In genomic region chr20:58661298-58662141, GRCh38 we compare ENCODE assay signal across 10 cellular contexts. TPM values are rescaled to one million over a fixed set of nuclear protein-coding genes. Genes with fewer than 3 reads are reported as not detected.
A peak's percentile ranks its signal among the peaks of the same experiment; 100 is the strongest.
DNase-seq lines count a peak whose midpoint lies in the region; ATAC-seq and TF ChIP-seq lines count a peak whose summit lies in the region.
"Had no signal": no experiment of that assay in that cellular context is flagged by ENCODE, and none has a peak within 500 bp of the region (broad histone marks: within the 10 kb centered on the region; RNA-seq: fewer than 3 reads in every experiment).

No MANE protein-coding gene starts in this region.

- no peak overlapping the region for H2AFZ ChIP-seq in PC-3 (ENCODE audit: low read length)

- H3K4me2 ChIP-seq in PC-3 (ENCODE audit: low read length), result no peak overlapping the region

- H3K27me3 Mint-ChIP-seq in CD4-positive, alpha-beta T cell, result no peaks in the 10 kb centered on the region
- no peaks in the 10 kb centered on the region for H3K27me3 Mint-ChIP-seq in activated naive CD8-positive, alpha-beta T cell treated with anti-CD3 and anti-CD28 coated beads, Interleukin-2, amount 10 ng/mL, durations not matched to agents 7 days and 5 days
- no peaks in the 10 kb centered on the region for H3K27me3 Mint-ChIP-seq in nephron progenitor cell (ENCODE audit: low read depth, poor library complexity)

- peaks cover 85% of the 10 kb centered on the region for H3K4me1 Mint-ChIP-seq in CD4-positive, alpha-beta T cell (ENCODE audit: low read depth)
- peaks cover 61% of the 10 kb centered on the region for H3K4me1 Mint-ChIP-seq in activated naive CD8-positive, alpha-beta T cell treated with anti-CD3 and anti-CD28 coated beads, Interleukin-2, amount 10 ng/mL, durations not matched to agents 7 days and 5 days
- H3K4me1 Mint-ChIP-seq in nephron progenitor cell, result peaks cover 71% of the 10 kb centered on the region

- peaks cover 51% of the 10 kb centered on the region for H3K36me3 Mint-ChIP-seq in CD4-positive, alpha-beta T cell (ENCODE audit: low read depth)
- H3K36me3 Mint-ChIP-seq in activated naive CD8-positive, alpha-beta T cell treated with anti-CD3 and anti-CD28 coated beads, Interleukin-2, amount 10 ng/mL, durations not matched to agents 7 days and 5 days, result peaks cover 38% of the 10 kb centered on the region
- H3K36me3 Mint-ChIP-seq in nephron progenitor cell (ENCODE audit: low read depth), result peaks cover 20% of the 10 kb centered on the region

- peaks cover 29% of the 10 kb centered on the region for H3K4me1 ChIP-seq in PC-3 (ENCODE audit: insufficient read depth, low read length)

- no peaks in the 10 kb centered on the region for H3K27me3 ChIP-seq in CD4-positive, alpha-beta T cell (ENCODE audit: control insufficient read depth, insufficient read depth, low read length)
- H3K27me3 ChIP-seq in PC-3 (ENCODE audit: low read length), result no peaks in the 10 kb centered on the region

- no peak overlapping the region for H3K4me3 ChIP-seq in PC-3 (ENCODE audit: low read length)

- H3K79me2 ChIP-seq in PC-3 (ENCODE audit: low read length), result peaks cover 95% of the 10 kb centered on the region

- intact Hi-C loops in CD4-positive, alpha-beta T cell (cut with DNase I, micrococcal nuclease), result loop anchor here in 1 of 2 experiments (1.0 kb wide), 1 partner anchor 9 kb away; no protein-coding TSS in a partner anchor
- intact Hi-C loops in PC-3 (cut with micrococcal nuclease), result no loop called here

- peak; percentile 90 for ATAC-seq in CD4-positive, alpha-beta T cell (ENCODE audit: poor library complexity)
- peak; percentile 63 for ATAC-seq in activated naive CD8-positive, alpha-beta T cell treated with anti-CD3 and anti-CD28 coated beads, Interleukin-2, amount 10 ng/mL, durations not matched to agents 7 days and 5 days (ENCODE audit: low read depth)
- ATAC-seq in PC-3, result no peak
- ATAC-seq: esophagus mucosa had no signal

- no TSS peak for BruUV-seq in PC-3 (replicated peaks; lab: Mats Ljungman, UMichigan)

- H3K9me3 ChIP-seq in CD4-positive, alpha-beta T cell (ENCODE audit: control insufficient read depth, low read length), result no peaks in the 10 kb centered on the region
- no peaks in the 10 kb centered on the region for H3K9me3 ChIP-seq in PC-3 (ENCODE audit: low read length)

- peak; percentile 38 to 74 (median 59) for DNase-seq in CD4-positive, alpha-beta T cell
- peak; percentile 43 for DNase-seq in activated CD4-positive, alpha-beta T cell treated with anti-CD3 and anti-CD28 coated beads for 1 hour
- DNase-seq in activated naive CD8-positive, alpha-beta T cell treated with anti-CD3 and anti-CD28 coated beads, Interleukin-2, amount 10 ng/mL, durations not matched to agents 7 days and 5 days, result peak; percentile 44
- DNase-seq in nephron progenitor cell, result no peak
- no peak for DNase-seq in HT-29 (ENCODE audit: low spot score)
- DNase-seq in C1 segment of cervical spinal cord (lab: John Stamatoyannopoulos, UW), result no peak
- DNase-seq in PC-3, result no peak
- no peak for DNase-seq in NCI-H524 treated with DMSO at 0.1 percent for 48 hours (lab: John Stamatoyannopoulos, UW)
- DNase-seq: NCI-H1105 treated with DMSO at 0.1 percent for 48 hours had no signal

- H3K27ac Mint-ChIP-seq in CD4-positive, alpha-beta T cell, result peak overlapping the region; percentile 98
- H3K27ac Mint-ChIP-seq in activated naive CD8-positive, alpha-beta T cell treated with anti-CD3 and anti-CD28 coated beads, Interleukin-2, amount 10 ng/mL, durations not matched to agents 7 days and 5 days, result peak overlapping the region; percentile 98
- H3K27ac Mint-ChIP-seq in nephron progenitor cell, result peak overlapping the region; percentile 71

- no peak overlapping the region for H3K9ac ChIP-seq in PC-3 (ENCODE audit: low read length)

- POLR2A ChIA-PET in CD4-positive, alpha-beta T cell (lab: Charles Lee), result interaction anchor here (1.6 to 4.0 kb wide), 2 partner anchors 10 to 32 kb away, joined by 4 to 99 read pairs; partner anchors contain the start of gene STX16
- POLR2A ChIA-PET in activated naive CD8-positive, alpha-beta T cell treated with anti-CD3 and anti-CD28 coated beads, Interleukin-2, amount 10 ng/mL, durations not matched to agents 7 days and 5 days (lab: Charles Lee), result interaction anchor here (0.5 to 4.0 kb wide), 4 partner anchors 10 to 1224 kb away, joined by 3 to 89 read pairs (median 8); partner anchors contain the start of genes NPEPL1 and STX16
- POLR2A ChIA-PET in PC-3 (lab: Charles Lee; ENCODE audit: unreplicated experiment), result no interaction called here

- H3K9me2 ChIP-seq in PC-3 (replicated peaks; ENCODE audit: low read length), result no peaks in the 10 kb centered on the region

- H3K36me3 ChIP-seq in PC-3 (ENCODE audit: low read depth, low read length), result peaks cover 36% of the 10 kb centered on the region; the same call in 1 of the 2 replicates

- H4K20me1 ChIP-seq in PC-3 (ENCODE audit: low read length), result peaks cover 25% of the 10 kb centered on the region

- peak overlapping the region; percentile 86 for H3K4me3 Mint-ChIP-seq in CD4-positive, alpha-beta T cell
- peak overlapping the region; percentile 91 for H3K4me3 Mint-ChIP-seq in activated naive CD8-positive, alpha-beta T cell treated with anti-CD3 and anti-CD28 coated beads, Interleukin-2, amount 10 ng/mL, durations not matched to agents 7 days and 5 days
- H3K4me3 Mint-ChIP-seq in nephron progenitor cell, result no peak overlapping the region

- H3K9me3 Mint-ChIP-seq in CD4-positive, alpha-beta T cell, result no peaks in the 10 kb centered on the region
- H3K9me3 Mint-ChIP-seq in activated naive CD8-positive, alpha-beta T cell treated with anti-CD3 and anti-CD28 coated beads, Interleukin-2, amount 10 ng/mL, durations not matched to agents 7 days and 5 days, result no peaks in the 10 kb centered on the region
- H3K9me3 Mint-ChIP-seq in nephron progenitor cell, result no peaks in the 10 kb centered on the region

- CTCF ChIA-PET in CD4-positive, alpha-beta T cell (lab: Charles Lee), result interaction anchor here (0.7 to 4.7 kb wide), 3 partner anchors 10 to 31 kb away, joined by 3 to 62 read pairs (median 5); partner anchors contain the start of gene STX16
- CTCF ChIA-PET in PC-3 (lab: Charles Lee), result no interaction called here

- peak overlapping the region; percentile 92 for H3K27ac ChIP-seq in CD4-positive, alpha-beta T cell (ENCODE audit: low read depth, low read length)
- H3K27ac ChIP-seq in PC-3 (ENCODE audit: low read length), result no peak overlapping the region

- no peak for TF ChIP-seq CTCF in CD4-positive, alpha-beta T cell (IDR thresholded peaks at IDR 0.05)
- TF ChIP-seq CTCF in nephron progenitor cell (IDR thresholded peaks at IDR 0.05) (no peak), PC-3 (conservative IDR thresholded peaks at IDR 0.05; ENCODE audit: low read depth, low read length) (no peak)

- no peaks in the 10 kb centered on the region for H3F3A ChIP-seq in PC-3 (ENCODE audit: low read length, unreplicated experiment)

RNA-seq across cellular contexts. Expression of gene STX16, which starts 10.4 kb away (rescaled TPM):
- total RNA-seq in CD4-positive, alpha-beta T cell, result 100 to 1,000 TPM; 179 to 181 TPM
- total RNA-seq in activated naive CD8-positive, alpha-beta T cell treated with anti-CD3 and anti-CD28 coated beads, Interleukin-2, amount 10 ng/mL, durations not matched to agents 7 days and 5 days, result 100 to 1,000 TPM; 190 to 195 TPM
- total RNA-seq in HT-29 (2014; rRNA removed; shearing (Covaris generic)), result 29.2 and 29.5 TPM in 2 replicates
- 44.2 and 47.1 TPM in 2 replicates for total RNA-seq in PC-3 (2014; rRNA removed)

RNA-seq across cellular contexts. Expression of gene NPEPL1, which starts 31.1 kb away (rescaled TPM):
- total RNA-seq in CD4-positive, alpha-beta T cell, result 10 to 100 TPM; 58.3 to 61.1 TPM
- 10 to 100 TPM; 37.8 to 41.3 TPM for total RNA-seq in activated naive CD8-positive, alpha-beta T cell treated with anti-CD3 and anti-CD28 coated beads, Interleukin-2, amount 10 ng/mL, durations not matched to agents 7 days and 5 days
- 21.3 and 21.6 TPM in 2 replicates for total RNA-seq in HT-29 (2014; rRNA removed; shearing (Covaris generic))
- 49.7 and 53.1 TPM in 2 replicates for total RNA-seq in PC-3 (2014; rRNA removed)

Comparison
In these comparisons a context has a peak if more than half of its experiments do, and no peak if none do; other contexts are left out.
1. DNase-seq: peak in CD4-positive, alpha-beta T cell (10 of 10), activated CD4-positive, alpha-beta T cell treated with anti-CD3 and anti-CD28 coated beads for 1 hour (single experiment) and activated naive CD8-positive, alpha-beta T cell treated with anti-CD3 and anti-CD28 coated beads, Interleukin-2, amount 10 ng/mL, durations not matched to agents 7 days and 5 days (single experiment); none in nephron progenitor cell (single experiment), HT-29 (single experiment), C1 segment of cervical spinal cord (0 of 14), PC-3 (single experiment) and NCI-H524 treated with DMSO at 0.1 percent for 48 hours (single experiment).
2. Peak in every context shown above with its lines, with median percentiles within 50 percentile points of each other: H3K27ac Mint-ChIP-seq.